In the genomic region with DNA sequence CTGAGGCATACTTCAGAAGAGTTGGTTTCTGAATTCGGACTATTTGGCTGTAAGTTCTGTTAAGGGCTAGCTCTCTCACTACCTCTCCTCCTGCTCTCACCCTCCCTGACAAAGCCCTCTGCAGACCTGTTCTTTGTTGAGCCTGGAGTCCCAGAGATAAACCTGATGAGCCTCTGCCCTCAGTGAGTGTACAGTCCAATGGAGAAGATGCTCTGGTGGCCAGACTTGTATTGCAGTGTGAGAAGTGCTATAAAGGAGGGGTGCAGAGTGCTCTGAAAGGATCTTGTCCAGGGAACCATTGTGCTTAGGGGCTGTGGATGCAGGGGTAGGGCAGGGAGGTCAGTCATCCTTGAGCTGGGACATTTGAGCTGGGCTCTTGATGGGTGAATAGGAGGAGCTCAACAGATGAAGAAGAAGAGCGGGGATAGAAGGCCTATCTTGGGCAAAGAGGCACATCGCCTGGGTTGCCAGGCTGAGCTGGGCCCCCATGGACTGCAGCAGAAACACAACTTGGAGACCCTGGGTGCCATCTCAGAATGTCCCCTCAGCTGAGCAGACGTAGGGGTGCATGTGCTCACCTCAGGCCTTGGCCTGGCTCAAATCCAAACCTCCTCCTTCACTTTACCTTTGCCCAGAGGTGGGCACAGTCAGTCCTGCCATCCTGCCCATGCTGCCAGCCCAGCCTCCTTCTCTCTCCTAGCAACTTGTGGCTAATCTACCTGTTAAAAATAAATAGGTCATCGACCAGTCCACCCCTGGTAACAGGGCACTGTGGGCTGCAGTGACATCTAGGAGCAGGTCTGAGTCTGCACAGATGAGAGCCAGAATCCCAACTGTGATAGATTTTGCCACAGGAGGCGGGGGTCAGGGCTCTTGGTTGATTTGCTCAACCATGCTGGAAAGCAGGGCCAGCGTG, we compare ENCODE assay signal across 25 cellular contexts. TPM values are rescaled to one million over a fixed set of nuclear protein-coding genes. Genes with fewer than 3 reads are reported as not detected.
DNase-seq lines count a peak whose midpoint lies in the region; ATAC-seq and TF ChIP-seq lines count a peak whose summit lies in the region.
"Had no signal": no experiment of that assay in that cellular context is flagged by ENCODE, and none has a peak within 500 bp of the region (broad histone marks: within the 10 kb centered on the region; RNA-seq: fewer than 3 reads in every experiment).

No MANE protein-coding gene starts in this region.

- H3K4me3 ChIP-seq in GM12864 (ENCODE audit: low read depth, low read length): no peak overlapping the region
- no peak overlapping the region for H3K4me3 ChIP-seq in ascending aorta
- H3K4me3 ChIP-seq in right atrium auricular region: no peak overlapping the region
- H3K4me3 ChIP-seq in psoas muscle: peak overlapping the region; percentile 84
- H3K4me3 ChIP-seq: breast epithelium, HAP-1, left lung, mucosa of descending colon, suprapubic skin, uterus had no signal

- TF ChIP-seq CTCF in GM12864 (IDR thresholded peaks at IDR 0.05; ENCODE audit: low read depth, low read length, missing control alignments) (peak; percentile 13), ascending aorta (IDR thresholded peaks at IDR 0.05) (no peak), right atrium auricular region (IDR thresholded peaks at IDR 0.05) (no peak), psoas muscle (IDR thresholded peaks at IDR 0.05) (no peak)

- H3K4me1 ChIP-seq in ascending aorta (peaks cover 3 to 13% of the 10 kb centered on the region in 2 donors), right atrium auricular region (peaks cover 0 to 32% of the 10 kb centered on the region in 2 donors), psoas muscle (peaks cover 39% of the 10 kb centered on the region)
- H3K4me1 ChIP-seq: breast epithelium, uterus had no signal

- DNase-seq in GM12864 (ENCODE audit: low read depth): no peak
- DNase-seq in ascending aorta (ENCODE audit: low spot score in 2 of 2): no peak
- DNase-seq in right atrium auricular region (ENCODE audit: low spot score): no peak
- no peak for DNase-seq in psoas muscle
- DNase-seq in stimulated activated CD4-positive, alpha-beta T cell treated with anti-CD3 and anti-CD28 coated beads, Interleukin-4, amount 100 ng/mL, for 24 hours: no peak
- no peak for DNase-seq in GDM1 (lab: John Stamatoyannopoulos, UW)
- no peak for DNase-seq in activated CD4-positive, CD25-positive, alpha-beta regulatory T cell treated with anti-CD3 and anti-CD28 coated beads, Interleukin-2, amount 50 U/mL, for 72 hours
- DNase-seq: activated CD4-positive, alpha-beta memory T cell treated with anti-CD3 and anti-CD28 coated beads for 36 hours; activated CD4-positive, CD25-positive, alpha-beta regulatory T cell; activated gamma-delta T cell treated with Interleukin-2 at 50 U/mL for 16 hours; activated T-cell treated with anti-CD3 and anti-CD28 coated beads, Interleukin-2, amount 50 U/mL, for 1 hour; left lung; mucosa of descending colon; NCI-H1694 treated with DMSO at 0.1 percent for 48 hours; NCI-H526 treated with DMSO at 0.1 percent for 48 hours; retina; SW 1271; uterus had no signal

- ATAC-seq in psoas muscle (no peak), HG02852 (IDR thresholded peaks at IDR 0.05; ENCODE audit: unreplicated experiment) (no peak)
- ATAC-seq: left lung, mucosa of descending colon had no signal

- H3K27ac ChIP-seq in ascending aorta: peak overlapping the region; percentile 93 to 95
- peak overlapping the region; percentile 89 to 97 for H3K27ac ChIP-seq in right atrium auricular region
- peak overlapping the region; percentile 95 for H3K27ac ChIP-seq in psoas muscle
- H3K27ac ChIP-seq: breast epithelium, KMS-11, left lung, suprapubic skin had no signal

- H3K9me3 ChIP-seq in ascending aorta (no peaks in the 10 kb centered on the region), right atrium auricular region (no peaks in the 10 kb centered on the region), psoas muscle (no peaks in the 10 kb centered on the region)
- H3K9me3 ChIP-seq: breast epithelium, HAP-1, left lung, mucosa of descending colon, suprapubic skin, uterus had no signal

- H3K36me3 ChIP-seq in ascending aorta (peaks cover 7 to 16% of the 10 kb centered on the region in 2 donors), right atrium auricular region (peaks cover 18% of the 10 kb centered on the region), psoas muscle (ENCODE audit: insufficient read depth in 1 of 2, low read depth in 1 of 2) (peaks cover 0 to 21% of the 10 kb centered on the region in 2 donors)
- H3K36me3 ChIP-seq: breast epithelium, left lung, uterus had no signal

- WGBS in psoas muscle, 3 donors: 57 to 80% (median 62%) methylated on average over 7 of the region's 7 CpGs

- intact Hi-C loops in ascending aorta (cut with DNase I) (loop anchor here (5.0 kb wide), 2 partner anchors 93 to 242 kb away; a partner anchor contains a TSS), psoas muscle (cut with DNase I) (loop anchor here in 1 of 2 donors (2.0 kb wide), 3 partner anchors 49 to 93 kb away; no protein-coding TSS in a partner anchor)

- no peaks in the 10 kb centered on the region for H3K27me3 ChIP-seq in ascending aorta
- H3K27me3 ChIP-seq in right atrium auricular region: no peaks in the 10 kb centered on the region
- no peaks in the 10 kb centered on the region for H3K27me3 ChIP-seq in psoas muscle (ENCODE audit: insufficient read depth in 3 of 3, low read length in 2 of 3)
- H3K27me3 ChIP-seq: breast epithelium, suprapubic skin, uterus had no signal

RNA-seq across cellular contexts. Expression of a gene that starts 3.3 kb away (rescaled TPM):
- 14.4 TPM for total RNA-seq in ascending aorta
- 10 to 100 TPM; 45.2 to 77.4 TPM for total RNA-seq in right atrium auricular region
- total RNA-seq in psoas muscle: 100 to 1,000 TPM; 128 to 220 (median 138) TPM
- polyA plus RNA-seq in psoas muscle: 10 to 100 TPM in 2 of 3 donors, 1 to 10 TPM in 1; 3.7 to 65.3 (median 48.8) TPM
- total RNA-seq: HT-29 had no signal
- polyA plus RNA-seq: CD14-positive monocyte had no signal

RNA-seq across cellular contexts. Expression of a gene that starts 40.7 kb away (rescaled TPM):
- total RNA-seq in ascending aorta (not detected), right atrium auricular region (1 to 10 TPM; 1.8 to 2.3 TPM), psoas muscle (1 to 10 TPM in 3 of 4 donors, under 1 TPM in 1; 0.59 to 4.4 (median 2.3) TPM)
- polyA plus RNA-seq in psoas muscle: under 1 TPM; 0.30 to 0.52 (median 0.40) TPM
- total RNA-seq: activated CD4-positive, alpha-beta memory T cell treated with anti-CD3 and anti-CD28 coated beads for 36 hours; HT-29; mucosa of descending colon; uterus had no signal

RNA-seq across cellular contexts. Expression of a gene that starts 41.6 kb away (rescaled TPM):
- total RNA-seq in ascending aorta (1,821 TPM), right atrium auricular region (100 to 1,000 TPM; 626 to 829 TPM), psoas muscle (1,000 to 10,000 TPM; 1,418 to 1,919 (median 1,477) TPM)
- polyA plus RNA-seq in psoas muscle: 1,000 to 10,000 TPM; 2,325 to 2,939 (median 2,347) TPM
